In the genomic region with DNA sequence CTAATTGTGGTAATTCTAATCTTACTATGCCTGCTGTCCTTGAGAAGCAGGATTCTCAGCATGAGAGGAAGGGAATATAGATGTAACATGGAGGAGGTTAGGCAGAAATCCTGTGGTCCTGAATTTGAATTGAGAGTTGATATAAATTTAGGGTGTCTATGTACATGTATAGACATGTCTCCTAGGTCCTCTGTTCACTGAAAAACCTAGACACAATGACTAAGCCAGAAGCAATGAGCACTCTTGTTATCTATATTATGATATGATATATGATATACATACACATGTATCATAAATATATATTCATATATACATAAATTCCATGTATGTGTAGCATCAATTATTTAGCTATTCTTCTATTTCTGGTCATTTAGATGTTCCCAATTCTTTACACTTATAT, we compare ENCODE assay signal across 19 cellular contexts.
"Had no signal": no experiment of that assay in that cellular context is flagged by ENCODE, and none has a peak within 500 bp of the region (broad histone marks: within the 10 kb centered on the region; RNA-seq: fewer than 3 reads in every experiment).

No MANE protein-coding gene starts in this region.

- H3K36me3 Mint-ChIP-seq: naive thymus-derived CD4-positive, alpha-beta T cell; stimulated activated memory B cell treated with anti-CD40 and anti-IgM and Interleukin-4, amounts not matched to agents 10 μg/mL and 1 μg/mL and 100 μg/mL, for 72 hours had no signal

- H3K27me3 ChIP-seq: gastroesophageal sphincter, right lobe of liver, tibial artery, upper lobe of left lung, uterus had no signal

- H3K27me3 Mint-ChIP-seq: stimulated activated memory B cell treated with anti-CD40 and anti-IgM and Interleukin-4, amounts not matched to agents 10 μg/mL and 1 μg/mL and 100 μg/mL, for 72 hours; stimulated activated naive CD8-positive, alpha-beta T cell treated with anti-CD3 and anti-CD28 coated beads, Interleukin-15, Interleukin-2, amounts not matched to agents 100 ng/mL and 50 ng/mL, for 24 hours had no signal

- H3K4me3 Mint-ChIP-seq: endodermal cell; nephron progenitor cell; stimulated activated memory B cell treated with anti-CD40 and anti-IgM and Interleukin-4, amounts not matched to agents 10 μg/mL and 1 μg/mL and 100 μg/mL, for 72 hours; stimulated activated naive CD8-positive, alpha-beta T cell treated with anti-CD3 and anti-CD28 coated beads, Interleukin-15, Interleukin-2, amounts not matched to agents 100 ng/mL and 50 ng/mL, for 24 hours had no signal

- H3K9me3 Mint-ChIP-seq: endodermal cell; nephron progenitor cell; stimulated activated memory B cell treated with anti-CD40 and anti-IgM and Interleukin-4, amounts not matched to agents 10 μg/mL and 1 μg/mL and 100 μg/mL, for 72 hours; stimulated activated naive CD8-positive, alpha-beta T cell treated with anti-CD3 and anti-CD28 coated beads, Interleukin-15, Interleukin-2, amounts not matched to agents 100 ng/mL and 50 ng/mL, for 24 hours had no signal

- H3K9me3 ChIP-seq: gastroesophageal sphincter, neutrophil, psoas muscle, right lobe of liver, tibial artery, upper lobe of left lung, uterus had no signal

- H3K27ac Mint-ChIP-seq: endodermal cell; nephron progenitor cell; stimulated activated memory B cell treated with anti-CD40 and anti-IgM and Interleukin-4, amounts not matched to agents 10 μg/mL and 1 μg/mL and 100 μg/mL, for 72 hours; stimulated activated naive CD8-positive, alpha-beta T cell treated with anti-CD3 and anti-CD28 coated beads, Interleukin-15, Interleukin-2, amounts not matched to agents 100 ng/mL and 50 ng/mL, for 24 hours had no signal

- H3K4me3 ChIP-seq: coronary artery, gastroesophageal sphincter, psoas muscle, right lobe of liver, tibial artery, upper lobe of left lung, uterus had no signal

- H3K4me1 Mint-ChIP-seq: endodermal cell; nephron progenitor cell; stimulated activated memory B cell treated with anti-CD40 and anti-IgM and Interleukin-4, amounts not matched to agents 10 μg/mL and 1 μg/mL and 100 μg/mL, for 72 hours had no signal

- DNase-seq: effector CD4-positive, alpha-beta T cell; endodermal cell; glutamatergic neuron; left colon; naive thymus-derived CD4-positive, alpha-beta T cell; nephron progenitor cell; psoas muscle; retina; right lobe of liver; stimulated activated CD4-positive, alpha-beta T cell treated with anti-CD3 and anti-CD28 coated beads, Interleukin-4, amount 100 ng/mL, for 1 hour; tibial artery; upper lobe of left lung; uterus had no signal

- H3K36me3 ChIP-seq: gastroesophageal sphincter, neutrophil, right lobe of liver, tibial artery, upper lobe of left lung, uterus had no signal

- ATAC-seq: esophagus mucosa; gastroesophageal sphincter; left colon; naive thymus-derived CD4-positive, alpha-beta T cell; psoas muscle; right lobe of liver; stimulated activated memory B cell treated with anti-CD40 and anti-IgM and Interleukin-4, amounts not matched to agents 10 μg/mL and 1 μg/mL and 100 μg/mL, for 72 hours had no signal

- H3K4me1 ChIP-seq: gastroesophageal sphincter, right lobe of liver, tibial artery, upper lobe of left lung, uterus had no signal

- H3K27ac ChIP-seq: coronary artery, gastroesophageal sphincter, neutrophil, psoas muscle, right lobe of liver, tibial artery, upper lobe of left lung, uterus had no signal
